In genomic region chr1:235079443-235079967, GRCh38 we compare ENCODE assay signal across 8 cellular contexts. TPM values are rescaled to one million over a fixed set of nuclear protein-coding genes. Genes with fewer than 3 reads are reported as not detected.
DNase-seq lines count a peak whose midpoint lies in the region; ATAC-seq and TF ChIP-seq lines count a peak whose summit lies in the region.

No MANE protein-coding gene starts in this region.

- peak overlapping the region; percentile 33 for H2AFZ ChIP-seq in HCT116 (ENCODE audit: low read depth, low read length, poor library complexity, severe bottlenecking)

- H3K79me2 ChIP-seq in HCT116 (ENCODE audit: insufficient read depth, low read length), result no peaks in the 10 kb centered on the region

- WGBS in lung, 2 donors, result 44 to 69% methylated on average over 6 of the region's 6 CpGs

- H3K9ac ChIP-seq in HCT116 (ENCODE audit: low read length), result peak overlapping the region; percentile 46

- POLR2A ChIA-PET in HCT116 (lab: Charles Lee), result interaction anchor here (1.1 to 2.1 kb wide), 2 partner anchors 468 to 476 kb away, joined by 3 to 7 read pairs; no protein-coding TSS in a partner anchor
- POLR2A ChIA-PET in activated CD8-positive, alpha-beta T cell treated with anti-CD3 and anti-CD28 coated beads for 36 hours (lab: Charles Lee), result interaction anchor here (1.1 to 1.3 kb wide), 2 partner anchors 72 to 467 kb away, joined by 3 to 4 read pairs; no protein-coding TSS in a partner anchor

- DNase-seq in ACHN (peak; percentile 39), HCT116 (ENCODE audit: low read depth, low spot score) (peak; percentile 92), WERI-Rb-1 (peak; percentile 59), lung (ENCODE audit: low spot score) (peak; percentile 80), iPS-NIHi7 (ENCODE audit: extremely low spot score) (no peak)
- DNase-seq in activated CD8-positive, alpha-beta T cell treated with anti-CD3 and anti-CD28 coated beads for 36 hours, result no peak

- intact Hi-C loops in HCT116 (cut with micrococcal nuclease), result loop anchor here (2.0 to 5.0 kb wide), 2 partner anchors 83 to 357 kb away; no protein-coding TSS in a partner anchor
- intact Hi-C loops in activated CD8-positive, alpha-beta T cell treated with anti-CD3 and anti-CD28 coated beads for 36 hours (cut with micrococcal nuclease), result loop anchor here (5.0 to 10.0 kb wide), 4 partner anchors 62 to 582 kb away; partner anchors contain the start of gene IRF2BP2

- TF ChIP-seq POLR2A in HCT116 (IDR thresholded peaks at IDR 0.05; ENCODE audit: borderline replicate concordance, extremely low read depth, insufficient read depth, insufficient read length), result no peak

- H3K4me1 ChIP-seq in HCT116 (ENCODE audit: control insufficient read depth in 1 of 2, insufficient read depth in 2 of 2, low read length in 2 of 2) (peaks cover 20 to 46% of the 10 kb centered on the region in 2 experiments), lung (ENCODE audit: control insufficient read depth in 2 of 2, insufficient read depth in 2 of 2, low read length in 2 of 2) (peaks cover 8 to 32% of the 10 kb centered on the region in 2 donors)

- in situ Hi-C loops in ACHN (cut with HindIII; ENCODE audit: low pct_ligation_motif_present, low pct_unique_long_range_greater_than_20kb, low sequenced_read_pairs), result no loop called here

- TF ChIP-seq RAD21 in HCT116 (IDR thresholded peaks at IDR 0.05; ENCODE audit: low read depth), result peak; percentile 64

- H3K27ac ChIP-seq in HCT116 (ENCODE audit: low read depth, low read length), result peak overlapping the region; percentile 7; the same call in 1 of the 2 replicates
- no peak overlapping the region for H3K27ac ChIP-seq in WERI-Rb-1
- H3K27ac ChIP-seq in lung (ENCODE audit: low read depth in 1 of 2, low read length in 1 of 2), result peak overlapping the region; percentile 66 to 83

- no peaks in the 10 kb centered on the region for H3K9me3 Mint-ChIP-seq in activated CD8-positive, alpha-beta T cell treated with anti-CD3 and anti-CD28 coated beads for 36 hours

- CTCF ChIA-PET in HCT116 (lab: Charles Lee), result interaction anchor here (1.7 kb wide), 1 partner anchor 580 kb away, joined by 9 read pairs; no protein-coding TSS in a partner anchor
- CTCF ChIA-PET in activated CD8-positive, alpha-beta T cell treated with anti-CD3 and anti-CD28 coated beads for 36 hours (lab: Charles Lee), result interaction anchor here (1.0 kb wide), 1 partner anchor 62 kb away, joined by 4 read pairs; no protein-coding TSS in a partner anchor

- H3K36me3 ChIP-seq in HCT116 (ENCODE audit: control insufficient read depth in 1 of 2, insufficient read depth in 2 of 2, low read length in 2 of 2) (no peaks in the 10 kb centered on the region), WERI-Rb-1 (no peaks in the 10 kb centered on the region), lung (ENCODE audit: control insufficient read depth in 2 of 2, insufficient read depth in 2 of 2, low read length in 2 of 2) (no peaks in the 10 kb centered on the region)

- H3K4me2 ChIP-seq in HCT116 (ENCODE audit: low read length), result peak overlapping the region; percentile 77

- no peaks in the 10 kb centered on the region for H3K36me3 Mint-ChIP-seq in activated CD8-positive, alpha-beta T cell treated with anti-CD3 and anti-CD28 coated beads for 36 hours (ENCODE audit: low read depth)

- H3K4me3 ChIP-seq in HCT116 (replicated peaks in 1 of 2; ENCODE audit: low read depth in 1 of 2, low read length in 2 of 2), result peak overlapping the region in 1 of 2 experiments; percentile 29; a peak in 2 of 4 replicates
- no peak overlapping the region for H3K4me3 ChIP-seq in WERI-Rb-1 (ENCODE audit: low read depth, low read length)
- H3K4me3 ChIP-seq in lung, result no peak overlapping the region

- no peaks in the 10 kb centered on the region for H3K27me3 Mint-ChIP-seq in activated CD8-positive, alpha-beta T cell treated with anti-CD3 and anti-CD28 coated beads for 36 hours

- TF ChIP-seq CTCF in HCT116 (IDR thresholded peaks at IDR 0.05 in 2 of 3, conservative IDR thresholded peaks at IDR 0.05 in 1 of 3; ENCODE audit: borderline replicate concordance in 1 of 3, insufficient read depth in 1 of 3, low read depth in 2 of 3, low read length in 2 of 3) (0 out of 6 replicates have a peak, but pooled peaks of 1 of the 3 experiments have one; percentile 3), WERI-Rb-1 (IDR thresholded peaks at IDR 0.05; ENCODE audit: low read depth, low read length) (no peak), lung (IDR thresholded peaks at IDR 0.05; ENCODE audit: control extremely low read depth, extremely low read depth) (no peak)
- TF ChIP-seq CTCF in activated CD8-positive, alpha-beta T cell treated with anti-CD3 and anti-CD28 coated beads for 36 hours (IDR thresholded peaks at IDR 0.05), result no peak

- peak; percentile 84 for ATAC-seq in HCT116
- ATAC-seq in lung (ENCODE audit: insufficient read depth, low FRiP score), result peak; percentile 63
- ATAC-seq in activated CD8-positive, alpha-beta T cell treated with anti-CD3 and anti-CD28 coated beads for 36 hours, result no peak
- no peak for ATAC-seq in GM18858 (IDR thresholded peaks at IDR 0.05; ENCODE audit: unreplicated experiment)
- no peak for ATAC-seq in HG03108 (IDR thresholded peaks at IDR 0.05; ENCODE audit: unreplicated experiment)

- no peaks in the 10 kb centered on the region for H4K20me1 ChIP-seq in HCT116 (ENCODE audit: insufficient read depth)

- RAD21 ChIA-PET in HCT116 (lab: Charles Lee; ENCODE audit: low non-redundant PET in 1 of 2, low total read pairs in 2 of 2, uncharacterized antibody in 2 of 2, unreplicated experiment in 2 of 2), result interaction anchor here (1.0 to 1.6 kb wide), 3 partner anchors 11 to 468 kb away, joined by 3 to 6 read pairs (median 5); no protein-coding TSS in a partner anchor

- H3K9me2 ChIP-seq in HCT116 (ENCODE audit: insufficient read depth), result no peaks in the 10 kb centered on the region

- no peak overlapping the region for H3K27ac Mint-ChIP-seq in activated CD8-positive, alpha-beta T cell treated with anti-CD3 and anti-CD28 coated beads for 36 hours

- H3K4me1 Mint-ChIP-seq in activated CD8-positive, alpha-beta T cell treated with anti-CD3 and anti-CD28 coated beads for 36 hours (ENCODE audit: low read depth), result peaks cover 40% of the 10 kb centered on the region

- peaks cover 0 to 4% of the 10 kb centered on the region in 2 experiments; a peak in 1 of 4 replicates for H3K9me3 ChIP-seq in HCT116 (ENCODE audit: control insufficient read depth in 1 of 2, insufficient read depth in 1 of 2, low read depth in 1 of 2, low read length in 2 of 2)
- H3K9me3 ChIP-seq in WERI-Rb-1 (ENCODE audit: severe bottlenecking), result no peaks in the 10 kb centered on the region
- H3K9me3 ChIP-seq in lung (ENCODE audit: control insufficient read depth in 2 of 2, insufficient read depth in 1 of 2, low read length in 1 of 2), result no peaks in the 10 kb centered on the region

- BruUV-seq in HCT116 (replicated peaks; lab: Mats Ljungman, UMichigan), result no TSS peak

- H3K4me3 Mint-ChIP-seq in activated CD8-positive, alpha-beta T cell treated with anti-CD3 and anti-CD28 coated beads for 36 hours, result no peak overlapping the region

- H3K27me3 ChIP-seq in HCT116 (ENCODE audit: insufficient read depth, low read length) (no peaks in the 10 kb centered on the region; the same call in 1 of the 2 replicates), WERI-Rb-1 (ENCODE audit: insufficient read depth, low read depth, severe bottlenecking) (no peaks in the 10 kb centered on the region), lung (ENCODE audit: control insufficient read depth, insufficient read depth) (no peaks in the 10 kb centered on the region)

TF ChIP-seq in HCT116, 20 proteins besides CTCF, POLR2A, EP300 and RAD21 (continues in another document):
- peak; percentile 75 for TF ChIP-seq POLR2AphosphoS5 (IDR thresholded peaks at IDR 0.05; ENCODE audit: low read depth, low read length)
- peak; percentile 98 for TF ChIP-seq SP1 (IDR thresholded peaks at IDR 0.05; ENCODE audit: low read depth)
- TF ChIP-seq ZFX (IDR thresholded peaks at IDR 0.05), result no peak; the same call in 1 of the 2 replicates
- TF ChIP-seq ELF1 (IDR thresholded peaks at IDR 0.05; ENCODE audit: borderline replicate concordance, low read depth), result no peak
- TF ChIP-seq JUND (IDR thresholded peaks at IDR 0.05), result peak; percentile 99
- no peak for TF ChIP-seq ZNF274 (IDR thresholded peaks at IDR 0.05; ENCODE audit: low read depth, low read length)
- no peak for TF ChIP-seq REST (IDR thresholded peaks at IDR 0.05; ENCODE audit: low read depth)
- no peak for TF ChIP-seq EZH2phosphoT487 (IDR thresholded peaks at IDR 0.05; ENCODE audit: borderline replicate concordance)
- TF ChIP-seq, protein P1, sequence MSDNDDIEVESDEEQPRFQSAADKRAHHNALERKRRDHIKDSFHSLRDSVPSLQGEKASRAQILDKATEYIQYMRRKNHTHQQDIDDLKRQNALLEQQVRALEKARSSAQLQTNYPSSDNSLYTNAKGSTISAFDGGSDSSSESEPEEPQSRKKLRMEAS (IDR thresholded peaks at IDR 0.05), result peak; percentile 92

RNA-seq across cellular contexts. Expression of gene TOMM20, which starts 49.1 kb away (rescaled TPM):
- total RNA-seq in HCT116 (2021; ENCODE audit: unreplicated experiment), result 184 TPM
- polyA plus RNA-seq in HCT116 (2012), result 165 and 166 TPM in 2 replicates
- 100 to 1,000 TPM in 1 of 2 donors, 10 to 100 TPM in 1; 88.7 to 115 TPM for total RNA-seq in lung
- 10 to 100 TPM; 60.6 to 70.5 TPM for polyA plus RNA-seq in lung
- 100 to 1,000 TPM; 155 to 159 TPM for total RNA-seq in activated CD8-positive, alpha-beta T cell treated with anti-CD3 and anti-CD28 coated beads for 36 hours

Comparison
In these comparisons a context has a peak if more than half of its experiments do, and no peak if none do; other contexts are left out.
1. DNase-seq: peak in ACHN (single experiment), HCT116 (single experiment), WERI-Rb-1 (single experiment) and lung (single experiment); none in iPS-NIHi7 (single experiment) and activated CD8-positive, alpha-beta T cell treated with anti-CD3 and anti-CD28 coated beads for 36 hours (single experiment).
2. ATAC-seq: peak in HCT116 (single experiment) and lung (single experiment); none in activated CD8-positive, alpha-beta T cell treated with anti-CD3 and anti-CD28 coated beads for 36 hours (single experiment), GM18858 (single experiment) and HG03108 (single experiment).